In genomic region chr19:12648088-12648487, GRCh38 we compare ENCODE assay signal across 11 cellular contexts. TPM values are rescaled to one million over a fixed set of nuclear protein-coding genes. Genes with fewer than 3 reads are reported as not detected.
A peak's percentile ranks its signal among the peaks of the same experiment; 100 is the strongest.
DNase-seq lines count a peak whose midpoint lies in the region; ATAC-seq and TF ChIP-seq lines count a peak whose summit lies in the region.
"Had no signal": no experiment of that assay in that cellular context is flagged by ENCODE, and none has a peak within 500 bp of the region (broad histone marks: within the 10 kb centered on the region; RNA-seq: fewer than 3 reads in every experiment).

No MANE protein-coding gene starts in this region.

- no peak overlapping the region for H3K14ac ChIP-seq in H9 (ENCODE audit: insufficient read depth, low read length)

- peaks cover 2% of the 10 kb centered on the region; the same call in 1 of the 2 replicates for H3K27me3 Mint-ChIP-seq in H9 (ENCODE audit: low read depth)
- H3K27me3 Mint-ChIP-seq: natural killer cell treated with Interleukin-12 subunit alpha and Interleukin-12 subunit beta and Interleukin-15 and Interleukin-18, amount 100 ng/mL, for 72 hours had no signal

- H3K4ac ChIP-seq in H9 (ENCODE audit: low read depth, low read length), result no peak overlapping the region

- no peak overlapping the region for H4K91ac ChIP-seq in H9 (ENCODE audit: insufficient read length, low read depth, low read length)

- H3K4me1 ChIP-seq in H9 (ENCODE audit: insufficient read depth, low read length) (no peaks in the 10 kb centered on the region), iPS-20b (ENCODE audit: insufficient read depth, low read length) (no peaks in the 10 kb centered on the region)

- no peak overlapping the region for H3K56ac ChIP-seq in H9 (ENCODE audit: insufficient read length, low read depth, low read length)

- H3K23me2 ChIP-seq in H9 (ENCODE audit: insufficient read length, low read depth, low read length, poor library complexity, severe bottlenecking), result no peaks in the 10 kb centered on the region

- no peak overlapping the region for H2BK12ac ChIP-seq in H9 (ENCODE audit: insufficient read length, low read depth, low read length)

- no peaks in the 10 kb centered on the region for H4K20me1 ChIP-seq in H9 (ENCODE audit: control insufficient read depth, insufficient read depth, insufficient read length)

- H2BK120ac ChIP-seq in H9 (ENCODE audit: low read depth, low read length, poor library complexity, severe bottlenecking), result no peak overlapping the region

- H3K36me3 Mint-ChIP-seq in H9 (ENCODE audit: insufficient read depth in 1 of 3, low read depth in 3 of 3), result peaks cover 8 to 17% (median 14%) of the 10 kb centered on the region in 3 experiments
- peaks cover 88% of the 10 kb centered on the region for H3K36me3 Mint-ChIP-seq in stimulated activated effector memory CD8-positive, alpha-beta T cell treated with anti-CD3 and anti-CD28 coated beads, Interleukin-12 subunit alpha, Interleukin-12 subunit beta, amount 100 ng/mL, for 72 hours
- H3K36me3 Mint-ChIP-seq: natural killer cell treated with Interleukin-12 subunit alpha and Interleukin-12 subunit beta and Interleukin-15 and Interleukin-18, amount 100 ng/mL, for 72 hours had no signal

- DNase-seq in H9 (peak; percentile 76), cardiac fibroblast (ENCODE audit: low read depth in 2 of 2) (no peak), NCI-H2029 (lab: John Stamatoyannopoulos, UW) (no peak), DMS 273 treated with DMSO at 0.1 percent for 48 hours (lab: John Stamatoyannopoulos, UW) (no peak)
- DNase-seq in stimulated activated effector memory CD8-positive, alpha-beta T cell treated with anti-CD3 and anti-CD28 coated beads, Interleukin-12 subunit alpha, Interleukin-12 subunit beta, amount 100 ng/mL, for 72 hours (ENCODE audit: low spot score in 2 of 2), result no peak
- no peak for DNase-seq in activated naive CD4-positive, alpha-beta T cell (lab: John Stamatoyannopoulos, UW)
- DNase-seq: T-helper 9 cell had no signal

- H3T11ph ChIP-seq in H9 (ENCODE audit: low read length), result no peak overlapping the region

- H3K23ac ChIP-seq in H9 (ENCODE audit: insufficient read length, low read depth, low read length), result no peak overlapping the region

- H3K27ac Mint-ChIP-seq in H9, result no peak overlapping the region; a peak in 1 of 7 replicates
- peak overlapping the region; percentile 34 for H3K27ac Mint-ChIP-seq in stimulated activated effector memory CD8-positive, alpha-beta T cell treated with anti-CD3 and anti-CD28 coated beads, Interleukin-12 subunit alpha, Interleukin-12 subunit beta, amount 100 ng/mL, for 72 hours
- H3K27ac Mint-ChIP-seq: natural killer cell treated with Interleukin-12 subunit alpha and Interleukin-12 subunit beta and Interleukin-15 and Interleukin-18, amount 100 ng/mL, for 72 hours had no signal

- H3K27me3 ChIP-seq in H9 (ENCODE audit: insufficient read depth, low read length) (no peaks in the 10 kb centered on the region), iPS-20b (ENCODE audit: insufficient read depth, low read length) (no peaks in the 10 kb centered on the region)

- H3K36me3 ChIP-seq in iPS-20b (ENCODE audit: insufficient read depth, low read depth, low read length), result 0 out of 2 replicates have a peak, but pooled peaks cover 6% of the 10 kb centered on the region

- no peak overlapping the region for H2AFZ ChIP-seq in H9 (ENCODE audit: low read length)

- no peak overlapping the region for H2BK20ac ChIP-seq in H9 (ENCODE audit: low read depth, low read length, poor library complexity, severe bottlenecking)

- H3K9me3 Mint-ChIP-seq in H9, result peaks cover 0 to 5% of the 10 kb centered on the region in 2 experiments; a peak in 3 of 5 replicates
- H3K9me3 Mint-ChIP-seq in stimulated activated effector memory CD8-positive, alpha-beta T cell treated with anti-CD3 and anti-CD28 coated beads, Interleukin-12 subunit alpha, Interleukin-12 subunit beta, amount 100 ng/mL, for 72 hours, result no peaks in the 10 kb centered on the region
- H3K9me3 Mint-ChIP-seq: natural killer cell treated with Interleukin-12 subunit alpha and Interleukin-12 subunit beta and Interleukin-15 and Interleukin-18, amount 100 ng/mL, for 72 hours had no signal

- peaks cover 0 to 2% of the 10 kb centered on the region in 2 experiments; a peak in 1 of 4 replicates for H3K4me1 Mint-ChIP-seq in H9
- H3K4me1 Mint-ChIP-seq in stimulated activated effector memory CD8-positive, alpha-beta T cell treated with anti-CD3 and anti-CD28 coated beads, Interleukin-12 subunit alpha, Interleukin-12 subunit beta, amount 100 ng/mL, for 72 hours, result peaks cover 9% of the 10 kb centered on the region

- TF ChIP-seq CTCF in H9 (conservative IDR thresholded peaks at IDR 0.05) (peak; percentile 49), cardiac fibroblast (IDR thresholded peaks at IDR 0.05; ENCODE audit: low read depth, low read length) (peak; percentile 30)

- H3K79me1 ChIP-seq in H9 (ENCODE audit: insufficient read depth, low read depth, low read length, poor library complexity, severe bottlenecking), result no peaks in the 10 kb centered on the region

- H4K5ac ChIP-seq in H9 (ENCODE audit: insufficient read length, low read depth, low read length), result no peak overlapping the region

- no peak overlapping the region for H3K9ac ChIP-seq in H9 (ENCODE audit: extremely low read depth, insufficient read length, low read length)
- no peak overlapping the region for H3K9ac ChIP-seq in iPS-20b (ENCODE audit: low read depth, low read length)

- peak overlapping the region in 1 of 2 experiments; percentile 34; a peak in 1 of 5 replicates for H3K4me3 Mint-ChIP-seq in H9
- H3K4me3 Mint-ChIP-seq in stimulated activated effector memory CD8-positive, alpha-beta T cell treated with anti-CD3 and anti-CD28 coated beads, Interleukin-12 subunit alpha, Interleukin-12 subunit beta, amount 100 ng/mL, for 72 hours, result no peak overlapping the region
- H3K4me3 Mint-ChIP-seq: natural killer cell treated with Interleukin-12 subunit alpha and Interleukin-12 subunit beta and Interleukin-15 and Interleukin-18, amount 100 ng/mL, for 72 hours had no signal

- H2BK15ac ChIP-seq in H9 (ENCODE audit: low read depth, low read length), result no peak overlapping the region

- H3K9me3 ChIP-seq in H9 (ENCODE audit: control insufficient read depth, low read depth, low read length) (no peaks in the 10 kb centered on the region), iPS-20b (ENCODE audit: insufficient read depth, low read depth, low read length) (no peaks in the 10 kb centered on the region)

- no peaks in the 10 kb centered on the region for H3K79me2 ChIP-seq in H9 (ENCODE audit: insufficient read depth, low read length)

- peak overlapping the region in 1 of 2 donors; percentile 32 for H3K4me3 ChIP-seq in cardiac fibroblast (replicated peaks in 1 of 2; ENCODE audit: low read depth in 2 of 2, low read length in 2 of 2)
- peak overlapping the region; percentile 40; the same call in 1 of the 2 replicates for H3K4me3 ChIP-seq in iPS-20b (ENCODE audit: low read length)

- H3K18ac ChIP-seq in H9 (ENCODE audit: insufficient read length, low read depth, low read length), result no peak overlapping the region

- H3K27ac ChIP-seq in H9 (ENCODE audit: insufficient read length, low read depth, low read length), result no peak overlapping the region
- no peak overlapping the region for H3K27ac ChIP-seq in iPS-20b (ENCODE audit: low read length)
- H3K27ac ChIP-seq: epithelial cell of prostate had no signal

- ATAC-seq in stimulated activated effector memory CD8-positive, alpha-beta T cell treated with anti-CD3 and anti-CD28 coated beads, Interleukin-12 subunit alpha, Interleukin-12 subunit beta, amount 100 ng/mL, for 72 hours, result no peak
- no peak for ATAC-seq in GM21737 (IDR thresholded peaks at IDR 0.05; ENCODE audit: unreplicated experiment)

- no peak overlapping the region for H4K8ac ChIP-seq in H9 (replicated peaks; ENCODE audit: insufficient read length, low read depth, low read length)

- no peak overlapping the region for H2AK5ac ChIP-seq in H9 (ENCODE audit: insufficient read length, low read length)

- no CpG with 5 or more reads among the region's 29 CpGs for WGBS in H9 (ENCODE audit: extremely low coverage, insufficient read length, low lambda C conversion rate)

- no peak overlapping the region for H3K4me2 ChIP-seq in H9 (ENCODE audit: insufficient read depth, insufficient read length, low read length)

- no peak overlapping the region for H2BK5ac ChIP-seq in H9 (ENCODE audit: insufficient read length, low read length)

RNA-seq across cellular contexts. Expression of gene MAN2B1, which starts 18.5 kb away (rescaled TPM):
- total RNA-seq in H9 (2021), result 89.2 and 93.5 TPM in 2 replicates

RNA-seq across cellular contexts. Expression of gene WDR83, which starts 18.5 kb away (rescaled TPM):
- 19.2 and 21.0 TPM in 2 replicates for total RNA-seq in H9 (2021)

RNA-seq across cellular contexts. Expression of gene DHPS, which starts 33.6 kb away (rescaled TPM):
- 82.9 and 94.9 TPM in 2 replicates for total RNA-seq in H9 (2021)

RNA-seq across cellular contexts. Expression of gene ZNF791, which starts 37.4 kb away (rescaled TPM):
- 20.2 and 22.8 TPM in 2 replicates for total RNA-seq in H9 (2021)

RNA-seq across cellular contexts. Expression of gene ZNF490, which starts 37.5 kb away (rescaled TPM):
- 9.7 and 10.1 TPM in 2 replicates for total RNA-seq in H9 (2021)
